In genomic region chr1:27234054-27234882, GRCh38 we compare ENCODE assay signal across 7 cellular contexts. TPM values are rescaled to one million over a fixed set of nuclear protein-coding genes. Genes with fewer than 3 reads are reported as not detected.
A peak's percentile ranks its signal among the peaks of the same experiment; 100 is the strongest.
DNase-seq lines count a peak whose midpoint lies in the region; ATAC-seq lines count a peak whose summit lies in the region.

A gene with protein sequence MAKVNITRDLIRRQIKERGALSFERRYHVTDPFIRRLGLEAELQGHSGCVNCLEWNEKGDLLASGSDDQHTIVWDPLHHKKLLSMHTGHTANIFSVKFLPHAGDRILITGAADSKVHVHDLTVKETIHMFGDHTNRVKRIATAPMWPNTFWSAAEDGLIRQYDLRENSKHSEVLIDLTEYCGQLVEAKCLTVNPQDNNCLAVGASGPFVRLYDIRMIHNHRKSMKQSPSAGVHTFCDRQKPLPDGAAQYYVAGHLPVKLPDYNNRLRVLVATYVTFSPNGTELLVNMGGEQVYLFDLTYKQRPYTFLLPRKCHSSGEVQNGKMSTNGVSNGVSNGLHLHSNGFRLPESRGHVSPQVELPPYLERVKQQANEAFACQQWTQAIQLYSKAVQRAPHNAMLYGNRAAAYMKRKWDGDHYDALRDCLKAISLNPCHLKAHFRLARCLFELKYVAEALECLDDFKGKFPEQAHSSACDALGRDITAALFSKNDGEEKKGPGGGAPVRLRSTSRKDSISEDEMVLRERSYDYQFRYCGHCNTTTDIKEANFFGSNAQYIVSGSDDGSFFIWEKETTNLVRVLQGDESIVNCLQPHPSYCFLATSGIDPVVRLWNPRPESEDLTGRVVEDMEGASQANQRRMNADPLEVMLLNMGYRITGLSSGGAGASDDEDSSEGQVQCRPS (plus strand): TSS chr1:27234632. CDS start chr1:27261055, 26,423 bp downstream.

- peak; percentile 47 for ATAC-seq in GM18508 (IDR thresholded peaks at IDR 0.05; ENCODE audit: insufficient read depth, unreplicated experiment)
- ATAC-seq in HG03025 (IDR thresholded peaks at IDR 0.05; ENCODE audit: low FRiP score, unreplicated experiment): peak; percentile 79

- DNase-seq in NCI-H2081 (lab: John Stamatoyannopoulos, UW) (peak; percentile 92 to 93), T1000 (lab: John Stamatoyannopoulos, UW) (peak; percentile 99), astrocyte of the hippocampus (ENCODE audit: low read depth, low spot score) (peak; percentile 99), hepatic stellate cell (ENCODE audit: low spot score) (peak; percentile 97), renal cortical epithelial cell (ENCODE audit: low read depth) (peak; percentile 83)

RNA-seq across cellular contexts. Expression of the gene that starts here (rescaled TPM):
- 16.1 and 48.5 TPM in 2 replicates for total RNA-seq in renal cortical epithelial cell

Comparison
In these comparisons a context has a peak if more than half of its experiments do, and no peak if none do; other contexts are left out.
1. Peak in every context shown above with its lines: DNase-seq and ATAC-seq.